Comparison of ENCODE assay signal across 19 cellular contexts in the genomic region with DNA sequence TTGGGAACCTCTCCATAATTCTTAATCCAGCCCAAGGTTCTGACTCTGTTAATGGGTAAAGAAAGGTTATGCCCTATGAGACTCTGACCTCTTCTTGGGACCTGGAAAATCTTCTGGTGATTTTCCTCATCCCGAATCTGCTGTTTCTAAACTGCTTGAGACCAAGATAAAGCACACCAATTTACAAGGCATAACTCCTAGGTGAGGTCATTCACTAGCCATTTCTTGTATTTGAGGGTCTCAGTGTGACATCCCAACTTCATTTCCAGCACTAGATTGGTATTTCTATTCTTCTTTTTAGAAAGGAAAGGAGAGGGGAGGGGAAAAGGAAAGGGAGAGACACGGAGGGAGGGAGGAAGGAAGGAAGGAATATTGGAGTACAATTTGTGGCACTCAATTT.
"Had no signal": no experiment of that assay in that cellular context is flagged by ENCODE, and none has a peak within 500 bp of the region (broad histone marks: within the 10 kb centered on the region; RNA-seq: fewer than 3 reads in every experiment).

No MANE protein-coding gene starts in this region.

- ATAC-seq: gastrocnemius medialis; heart right ventricle; left colon; stimulated activated naive CD8-positive, alpha-beta T cell treated with anti-CD3 and anti-CD28 coated beads, Interleukin-15, Interleukin-2, amounts not matched to agents 100 U/mL and 50 U/mL, for 24 hours had no signal

- H3K9me3 ChIP-seq: adrenal gland, colonic mucosa, gastrocnemius medialis, ovary, testis had no signal

- H3K4me1 Mint-ChIP-seq: activated B cell treated with CpG ODN at 0.5 μM for 24 hours, immature natural killer cell, neural crest cell had no signal

- DNase-seq: activated B cell treated with CpG ODN at 0.5 μM for 24 hours; activated CD4-positive, alpha-beta T cell treated with anti-CD3 and anti-CD28 coated beads, Interleukin-2, amount 10 ng/mL, durations not matched to agents 7 days and 5 days; activated naive CD4-positive, alpha-beta T cell treated with anti-CD3 and anti-CD28 coated beads, Interleukin-2, amount 50 U/mL, for 16 hours; adrenal gland; caudate nucleus; colonic mucosa; effector CD4-positive, alpha-beta T cell; gastrocnemius medialis; heart right ventricle; immature natural killer cell; left colon; mammary epithelial cell; ovary; stimulated activated CD4-positive, alpha-beta T cell treated with anti-CD3 and anti-CD28 coated beads, Interleukin-4, amount 100 ng/mL, for 1 hour; stimulated activated CD8-positive, alpha-beta memory T cell treated with anti-CD3 and anti-CD28 coated beads, Interleukin-4, amount 100 ng/mL, for 48 hours; stimulated activated naive CD8-positive, alpha-beta T cell treated with anti-CD3 and anti-CD28 coated beads, Interleukin-15, Interleukin-2, amounts not matched to agents 100 U/mL and 50 U/mL, for 24 hours; testis had no signal

- H3K36me3 ChIP-seq: adrenal gland, colonic mucosa, gastrocnemius medialis, ovary had no signal

- H3K27ac Mint-ChIP-seq: activated B cell treated with CpG ODN at 0.5 μM for 24 hours; activated CD4-positive, alpha-beta T cell treated with anti-CD3 and anti-CD28 coated beads, Interleukin-2, amount 10 ng/mL, durations not matched to agents 7 days and 5 days; immature natural killer cell had no signal

- H3K4me3 ChIP-seq: adrenal gland, colonic mucosa, gastrocnemius medialis, heart right ventricle, ovary, testis had no signal

- H3K4me3 Mint-ChIP-seq: activated B cell treated with CpG ODN at 0.5 μM for 24 hours; activated CD4-positive, alpha-beta T cell treated with anti-CD3 and anti-CD28 coated beads, Interleukin-2, amount 10 ng/mL, durations not matched to agents 7 days and 5 days; immature natural killer cell; neural crest cell had no signal

- H3K27me3 ChIP-seq: adrenal gland, colonic mucosa, gastrocnemius medialis, heart right ventricle, ovary, testis had no signal

- H3K27ac ChIP-seq: adrenal gland, colonic mucosa, epithelial cell of prostate, gastrocnemius medialis, heart right ventricle, ovary, testis had no signal

- H3K9me3 Mint-ChIP-seq: activated B cell treated with CpG ODN at 0.5 μM for 24 hours; activated CD4-positive, alpha-beta T cell treated with anti-CD3 and anti-CD28 coated beads, Interleukin-2, amount 10 ng/mL, durations not matched to agents 7 days and 5 days; immature natural killer cell; neural crest cell had no signal

- H3K27me3 Mint-ChIP-seq: activated B cell treated with CpG ODN at 0.5 μM for 24 hours; activated CD4-positive, alpha-beta T cell treated with anti-CD3 and anti-CD28 coated beads, Interleukin-2, amount 10 ng/mL, durations not matched to agents 7 days and 5 days had no signal

- H3K4me1 ChIP-seq: adrenal gland, colonic mucosa, testis had no signal
